18 cellular contexts compared by ENCODE assay signal in genomic region chr11:130655308-130655707, GRCh38.
DNase-seq lines count a peak whose midpoint lies in the region; ATAC-seq, FAIRE-seq and TF ChIP-seq lines count a peak whose summit lies in the region.
"Had no signal": no experiment of that assay in that cellular context is flagged by ENCODE, and none has a peak within 500 bp of the region (broad histone marks: within the 10 kb centered on the region; RNA-seq: fewer than 3 reads in every experiment).

No MANE protein-coding gene starts in this region.

- H3K36me3 ChIP-seq in WERI-Rb-1 (no peaks in the 10 kb centered on the region), pancreas (no peaks in the 10 kb centered on the region)

- no peak for FAIRE-seq in pancreas (lab: Jason Lieb, UNC)

- TF ChIP-seq CTCF in WERI-Rb-1 (IDR thresholded peaks at IDR 0.05; ENCODE audit: low read depth, low read length), result no peak
- TF ChIP-seq CTCF in pancreas (IDR thresholded peaks at IDR 0.05), result no peak

- DNase-seq in right cardiac atrium, result no peak
- no peak for DNase-seq in left cardiac atrium
- DNase-seq in WERI-Rb-1, result peak; percentile 26
- no peak for DNase-seq in pancreas
- no peak for DNase-seq in DMS53 (lab: John Stamatoyannopoulos, UW)
- DNase-seq in activated CD8-positive, alpha-beta memory T cell treated with anti-CD3 and anti-CD28 coated beads for 24 hours, result no peak
- DNase-seq in NCI-H2029 treated with DMSO at 0.1 percent for 48 hours (lab: John Stamatoyannopoulos, UW), result no peak
- DNase-seq in cerebellar cortex (ENCODE audit: low spot score), result no peak
- DNase-seq: CD4-positive, alpha-beta T cell; GF-D8; GM23248; Kasumi-1; NCI-H1105 treated with DMSO at 0.1 percent for 48 hours; NCI-H187 treated with DMSO at 0.1 percent for 48 hours; NCI-H510A treated with DMSO at 0.1 percent for 48 hours; NK-92 treated with Interleukin-12 subunit alpha and Interleukin-12 subunit beta, amount 100 ng/mL, for 24 hours; OCI-M1 had no signal

- WGBS in right cardiac atrium, result 64% methylated on average over 2 of the region's 2 CpGs
- WGBS in pancreas, 2 donors, result 54 to 58% methylated on average over 2 of the region's 2 CpGs

- H3K4me1 ChIP-seq in right cardiac atrium (ENCODE audit: control insufficient read depth, insufficient read depth, low read length) (peaks cover 7% of the 10 kb centered on the region), pancreas (peaks cover 0 to 24% (median 19%) of the 10 kb centered on the region in 3 donors)

- H3K9me3 ChIP-seq in right cardiac atrium (ENCODE audit: control insufficient read depth, low read length), result no peaks in the 10 kb centered on the region
- H3K9me3 ChIP-seq in WERI-Rb-1 (ENCODE audit: severe bottlenecking), result peaks cover 3% of the 10 kb centered on the region
- H3K9me3 ChIP-seq in pancreas, result no peaks in the 10 kb centered on the region

- intact Hi-C loops in right cardiac atrium (cut with DNase I) (loop anchor here in 1 of 4 donors (10.0 kb wide), 1 partner anchor 201 kb away; no protein-coding TSS in a partner anchor), left cardiac atrium (cut with DNase I) (no loop called here), pancreas (cut with DNase I) (no loop called here)

- H3K27me3 ChIP-seq in right cardiac atrium (ENCODE audit: control insufficient read depth, insufficient read depth) (no peaks in the 10 kb centered on the region), WERI-Rb-1 (ENCODE audit: insufficient read depth, low read depth, severe bottlenecking) (no peaks in the 10 kb centered on the region), pancreas (no peaks in the 10 kb centered on the region)

- H3K4me3 ChIP-seq in right cardiac atrium (ENCODE audit: low read length), result no peak overlapping the region
- no peak overlapping the region for H3K4me3 ChIP-seq in WERI-Rb-1 (ENCODE audit: low read depth, low read length)
- no peak overlapping the region for H3K4me3 ChIP-seq in pancreas
- H3K4me3 ChIP-seq: GM23248 had no signal

- ATAC-seq in right cardiac atrium, result no peak
- ATAC-seq in left cardiac atrium, result no peak
- peak in 3 of 4 donors; percentile 45 to 66 (median 53) for ATAC-seq in pancreas
- ATAC-seq: HCT116 had no signal

- H3K27ac ChIP-seq in right cardiac atrium (ENCODE audit: low read length), result peak overlapping the region; percentile 40
- H3K27ac ChIP-seq in WERI-Rb-1, result no peak overlapping the region
- H3K27ac ChIP-seq in pancreas, result no peak overlapping the region
- H3K27ac ChIP-seq: GM23248 had no signal

Comparison
In these comparisons a context has a peak if more than half of its experiments do, and no peak if none do; other contexts are left out.
1. ATAC-seq: peak in pancreas (3 of 4); none in right cardiac atrium (0 of 2) and left cardiac atrium (0 of 2).